Comparison of ENCODE assay signal across 18 cellular contexts in the genomic region with DNA sequence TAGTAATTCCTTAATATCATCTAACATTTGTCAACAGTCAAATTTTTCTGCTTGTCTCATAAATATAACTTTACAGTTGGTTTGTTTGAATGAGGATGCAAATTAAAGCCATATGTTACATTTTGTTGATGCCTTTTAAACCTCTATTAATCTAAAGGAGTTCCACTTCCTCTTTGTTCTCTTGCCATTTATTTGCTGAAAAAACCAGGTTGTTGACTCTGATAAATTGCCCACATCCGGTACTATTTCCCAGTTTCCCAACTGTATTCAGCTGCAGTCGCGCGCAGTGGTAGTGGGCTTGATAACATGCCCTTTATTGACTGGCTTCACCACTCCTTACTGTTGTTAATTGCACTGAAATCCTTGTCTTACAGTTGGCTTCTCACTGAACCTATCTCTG. TPM values are rescaled to one million over a fixed set of nuclear protein-coding genes. Genes with fewer than 3 reads are reported as not detected.
DNase-seq lines count a peak whose midpoint lies in the region; ATAC-seq and TF ChIP-seq lines count a peak whose summit lies in the region.
"Had no signal": no experiment of that assay in that cellular context is flagged by ENCODE, and none has a peak within 500 bp of the region (broad histone marks: within the 10 kb centered on the region; RNA-seq: fewer than 3 reads in every experiment).

No MANE protein-coding gene starts in this region.

- in situ Hi-C loops in GM13977 (cut with MboI; ENCODE audit: low pct_unique_long_range_greater_than_20kb, low sequenced_read_pairs, unreplicated experiment), result no loop called here

- no peak overlapping the region for H3K27ac Mint-ChIP-seq in chondrocyte (ENCODE audit: unreplicated experiment)
- H3K27ac Mint-ChIP-seq: activated T-cell treated with anti-CD3 and anti-CD28 coated beads, Interleukin-2, amount 50 U/mL, for 72 hours had no signal

- no peaks in the 10 kb centered on the region for H3K36me3 ChIP-seq in SK-N-MC (ENCODE audit: insufficient read depth, low read length)
- H3K36me3 ChIP-seq: prostate gland, thyroid gland had no signal

- H3K27ac ChIP-seq in SK-N-MC, result no peak overlapping the region
- H3K27ac ChIP-seq: epithelial cell of prostate, prostate gland, thyroid gland had no signal

- H3K4me1 Mint-ChIP-seq in chondrocyte (ENCODE audit: low read depth), result no peaks in the 10 kb centered on the region

- DNase-seq in AML-193 (lab: John Stamatoyannopoulos, UW) (peak; percentile 57 to 67), GM13977 (ENCODE audit: low spot score) (peak; percentile 15), NCI-H146 treated with DMSO at 0.1 percent for 48 hours (lab: John Stamatoyannopoulos, UW; ENCODE audit: unreplicated experiment) (peak; percentile 51), SK-N-MC (ENCODE audit: low read depth, low spot score) (peak; percentile 67), NCI-H1694 treated with DMSO at 0.1 percent for 48 hours (lab: John Stamatoyannopoulos, UW) (no peak), chondrocyte (ENCODE audit: low spot score) (no peak), kidney tubule cell (ENCODE audit: low spot score) (no peak)
- DNase-seq: activated T-cell treated with anti-CD3 and anti-CD28 coated beads, Interleukin-2, amount 50 U/mL, for 72 hours; GOT3; head of caudate nucleus; kidney glomerular epithelial cell; NCI-H524 treated with DMSO at 0.1 percent for 48 hours; stimulated activated CD4-positive, alpha-beta T cell treated with anti-CD3 and anti-CD28 coated beads, Interleukin-15, amount 100 ng/mL, for 24 hours; thyroid gland had no signal

- peaks cover 31% of the 10 kb centered on the region for H3K27me3 Mint-ChIP-seq in chondrocyte (ENCODE audit: low read depth)

- ATAC-seq in GM19397 (IDR thresholded peaks at IDR 0.05; ENCODE audit: unreplicated experiment), result no peak
- ATAC-seq: activated T-cell treated with anti-CD3 and anti-CD28 coated beads, Interleukin-2, amount 50 U/mL, for 72 hours had no signal

- no peak overlapping the region for H3K4me3 ChIP-seq in SK-N-MC
- H3K4me3 ChIP-seq: prostate gland, thyroid gland had no signal

- H3K4me3 Mint-ChIP-seq in chondrocyte (ENCODE audit: unreplicated experiment), result no peak overlapping the region
- H3K4me3 Mint-ChIP-seq: activated T-cell treated with anti-CD3 and anti-CD28 coated beads, Interleukin-2, amount 50 U/mL, for 72 hours had no signal

- TF ChIP-seq CTCF in GM13977 (IDR thresholded peaks at IDR 0.05; ENCODE audit: extremely low read depth, insufficient read depth, missing control alignments), result no peak
- TF ChIP-seq CTCF in chondrocyte (IDR thresholded peaks at IDR 0.05), result no peak

- H3K36me3 Mint-ChIP-seq in chondrocyte (ENCODE audit: low read depth), result no peaks in the 10 kb centered on the region

- no peak overlapping the region for H3K9ac ChIP-seq in SK-N-MC (ENCODE audit: insufficient read length)

- peaks cover 16% of the 10 kb centered on the region for H3K9me3 Mint-ChIP-seq in chondrocyte (ENCODE audit: low read depth)

- no peaks in the 10 kb centered on the region for H3K9me3 ChIP-seq in SK-N-MC (ENCODE audit: low read depth, low read length)
- H3K9me3 ChIP-seq: prostate gland, thyroid gland had no signal

RNA-seq across cellular contexts. Expression of a gene that starts 32.8 kb away (rescaled TPM):
- not detected in 3 replicates for total RNA-seq in chondrocyte
- total RNA-seq: activated T-cell treated with anti-CD3 and anti-CD28 coated beads, Interleukin-2, amount 50 U/mL, for 72 hours had no signal

RNA-seq across cellular contexts. Expression of a gene that starts 33.5 kb away (rescaled TPM):
- total RNA-seq in chondrocyte, result not detected in 3 replicates
- total RNA-seq: activated T-cell treated with anti-CD3 and anti-CD28 coated beads, Interleukin-2, amount 50 U/mL, for 72 hours; MCF 10A; thyroid gland had no signal

RNA-seq across cellular contexts. Expression of a gene that starts 57.4 kb away (rescaled TPM):
- 70.9 to 83.5 TPM (median 75.3 TPM) in 3 replicates for total RNA-seq in chondrocyte

Comparison
In these comparisons a context has a peak if more than half of its experiments do, and no peak if none do; other contexts are left out.
1. DNase-seq: peak in AML-193 (2 of 2), GM13977 (single experiment), NCI-H146 treated with DMSO at 0.1 percent for 48 hours (single experiment) and SK-N-MC (single experiment); none in NCI-H1694 treated with DMSO at 0.1 percent for 48 hours (single experiment), chondrocyte (single experiment) and kidney tubule cell (single experiment).